Comparison of ENCODE assay signal across 8 cellular contexts in genomic region chr16:2753523-2754020, GRCh38. TPM values are rescaled to one million over a fixed set of nuclear protein-coding genes. Genes with fewer than 3 reads are reported as not detected.
DNase-seq lines count a peak whose midpoint lies in the region; ATAC-seq, FAIRE-seq and TF ChIP-seq lines count a peak whose summit lies in the region.

No MANE protein-coding gene starts in this region.

- peak overlapping the region; percentile 83 to 95 (median 85) for H3K4me3 ChIP-seq in keratinocyte (ENCODE audit: control insufficient read depth in 2 of 3, extremely low read depth in 1 of 3, insufficient read depth in 2 of 3, low read depth in 1 of 3, low read length in 3 of 3)

- peak overlapping the region; percentile 98 for H3K4me2 ChIP-seq in keratinocyte (ENCODE audit: control insufficient read depth, extremely low read depth, insufficient read depth, low read depth, low read length)

- no peaks in the 10 kb centered on the region for H3K27me3 ChIP-seq in keratinocyte (ENCODE audit: control insufficient read depth, extremely low read depth, insufficient read depth, low read length)

- dilution Hi-C loops in keratinocyte (cut with MboI; ENCODE audit: extremely low pct_ligation_motif_present, low sequenced_read_pairs): no loop called here

- peaks cover 2% of the 10 kb centered on the region for H3K9me1 ChIP-seq in keratinocyte (ENCODE audit: control insufficient read depth, extremely low read depth, insufficient read depth, low read length)

- no peaks in the 10 kb centered on the region for H3K27me3 Mint-ChIP-seq in activated T-cell treated with anti-CD3 and anti-CD28 coated beads, Interleukin-2, amount 50 U/mL, for 4 hours (ENCODE audit: low read depth)

- peak overlapping the region; percentile 95 for H3K4me3 Mint-ChIP-seq in activated T-cell treated with anti-CD3 and anti-CD28 coated beads, Interleukin-2, amount 50 U/mL, for 4 hours

- ATAC-seq in activated T-cell treated with anti-CD3 and anti-CD28 coated beads, Interleukin-2, amount 50 U/mL, for 4 hours: no peak

- FAIRE-seq in keratinocyte (lab: Jason Lieb, UNC) (no peak), HTR-8/SVneo (lab: Jason Lieb, UNC) (no peak)

- H3K36me3 Mint-ChIP-seq in activated T-cell treated with anti-CD3 and anti-CD28 coated beads, Interleukin-2, amount 50 U/mL, for 4 hours (ENCODE audit: insufficient read depth): peaks cover 47% of the 10 kb centered on the region

- peaks cover 62% of the 10 kb centered on the region for H3K79me2 ChIP-seq in keratinocyte (ENCODE audit: control insufficient read depth, insufficient read depth, low read length)

- peaks cover 6% of the 10 kb centered on the region for H3K9me3 Mint-ChIP-seq in activated T-cell treated with anti-CD3 and anti-CD28 coated beads, Interleukin-2, amount 50 U/mL, for 4 hours

- peaks cover 46% of the 10 kb centered on the region for H4K20me1 ChIP-seq in keratinocyte (ENCODE audit: control insufficient read depth, extremely low read depth, insufficient read depth, low read length)

- TF ChIP-seq CTCF in keratinocyte (optimal IDR thresholded peaks at IDR 0.05 in 1 of 3, IDR thresholded peaks at IDR 0.05 in 1 of 3, conservative IDR thresholded peaks at IDR 0.05 in 1 of 3; ENCODE audit: extremely low read depth in 1 of 3, insufficient read depth in 2 of 3, low read length in 3 of 3): peak in 1 of 3 experiments; percentile 5

- H2AFZ ChIP-seq in keratinocyte (ENCODE audit: control insufficient read depth, low read length): no peak overlapping the region

- H3K27ac ChIP-seq in keratinocyte (ENCODE audit: control insufficient read depth, insufficient read depth, low read length): peak overlapping the region; percentile 81

- H3K36me3 ChIP-seq in keratinocyte (ENCODE audit: control insufficient read depth in 2 of 2, extremely low read depth in 1 of 2, insufficient read depth in 2 of 2, low read length in 2 of 2): peaks cover 15 to 26% of the 10 kb centered on the region in 2 experiments

- no peak for DNase-seq in activated T-cell treated with anti-CD3 and anti-CD28 coated beads, Interleukin-2, amount 50 U/mL, for 4 hours
- no peak for DNase-seq in activated T-cell treated with anti-CD3 and anti-CD28 coated beads, Interleukin-2, amount 50 U/mL, for 48 hours
- DNase-seq in amniotic stem cell (lab: John Stamatoyannopoulos, UW) (peak; percentile 7), keratinocyte (ENCODE audit: low read depth, low spot score) (no peak), superior temporal gyrus (ENCODE audit: extremely low spot score) (peak; percentile 26), HTR-8/SVneo (ENCODE audit: insufficient read length, low spot score) (no peak), NCI-H1694 (lab: John Stamatoyannopoulos, UW) (no peak)
- DNase-seq in central memory CD4-positive, alpha-beta T cell: no peak

- H3K4me1 ChIP-seq in keratinocyte (ENCODE audit: control insufficient read depth, extremely low read depth, insufficient read depth, low read length): peaks cover 22% of the 10 kb centered on the region

- no peaks in the 10 kb centered on the region for H3K9me3 ChIP-seq in keratinocyte (ENCODE audit: control insufficient read depth, low read depth, low read length)

- peak overlapping the region; percentile 86 for H3K9ac ChIP-seq in keratinocyte (ENCODE audit: control insufficient read depth, extremely low read depth, insufficient read depth, low read length)

- H3K4me1 Mint-ChIP-seq in activated T-cell treated with anti-CD3 and anti-CD28 coated beads, Interleukin-2, amount 50 U/mL, for 4 hours (ENCODE audit: low read depth): peaks cover 49% of the 10 kb centered on the region

RNA-seq across cellular contexts. Expression of gene SRRM2, which starts 1.1 kb away (rescaled TPM):
- 100 to 1,000 TPM; 537 to 551 (median 548) TPM for total RNA-seq in activated T-cell treated with anti-CD3 and anti-CD28 coated beads, Interleukin-2, amount 50 U/mL, for 4 hours
- polyA plus RNA-seq in keratinocyte: 74.1 to 120 TPM (median 101 TPM) in 3 replicates
- 217 TPM for polyA plus RNA-seq in keratinocyte (2011; ENCODE audit: low read depth)
- 78.2 and 121 TPM in 2 replicates for polyA plus RNA-seq in keratinocyte (2011; cell fraction: cytosol; rRNA removed)
- 884 and 1,047 TPM in 2 replicates for polyA plus RNA-seq in keratinocyte (2011; cell fraction: nucleus; rRNA removed)
- 295 and 403 TPM in 2 replicates for polyA plus RNA-seq in keratinocyte (2012; ENCODE audit: low replicate concordance)
- 89.7 to 893 TPM (median 136 TPM) in 3 replicates for polyA minus RNA-seq in keratinocyte
- polyA minus RNA-seq in keratinocyte (2011; cell fraction: cytosol; rRNA and poly(A)+ RNA removed): 113 TPM
- polyA minus RNA-seq in keratinocyte (2011; cell fraction: nucleus; rRNA and poly(A)+ RNA removed): 211 and 325 TPM in 2 replicates

RNA-seq across cellular contexts. Expression of gene ELOB, which starts 23.5 kb away (rescaled TPM):
- total RNA-seq in activated T-cell treated with anti-CD3 and anti-CD28 coated beads, Interleukin-2, amount 50 U/mL, for 4 hours: 100 to 1,000 TPM; 223 to 320 (median 298) TPM
- polyA plus RNA-seq in keratinocyte: 150 to 593 TPM (median 235 TPM) in 3 replicates
- 204 TPM for polyA plus RNA-seq in keratinocyte (2011; ENCODE audit: low read depth)
- polyA plus RNA-seq in keratinocyte (2011; cell fraction: cytosol; rRNA removed): 166 and 381 TPM in 2 replicates
- 77.1 and 78.3 TPM in 2 replicates for polyA plus RNA-seq in keratinocyte (2011; cell fraction: nucleus; rRNA removed)
- polyA plus RNA-seq in keratinocyte (2012; ENCODE audit: low replicate concordance): 427 and 463 TPM in 2 replicates
- polyA minus RNA-seq in keratinocyte: 135 to 251 TPM (median 221 TPM) in 3 replicates
- 271 TPM for polyA minus RNA-seq in keratinocyte (2011; cell fraction: cytosol; rRNA and poly(A)+ RNA removed)
- polyA minus RNA-seq in keratinocyte (2011; cell fraction: nucleus; rRNA and poly(A)+ RNA removed): 24.4 and 30.2 TPM in 2 replicates

RNA-seq across cellular contexts. Expression of gene PRSS27, which starts 33.5 kb away (rescaled TPM):
- 1 to 10 TPM in 1 of 3 donors, under 1 TPM in 2; 0.76 to 1.2 (median 0.84) TPM for total RNA-seq in activated T-cell treated with anti-CD3 and anti-CD28 coated beads, Interleukin-2, amount 50 U/mL, for 4 hours
- 0.20 to 0.67 TPM (median 0.22 TPM) in 3 replicates for polyA plus RNA-seq in keratinocyte
- polyA plus RNA-seq in keratinocyte (2011; ENCODE audit: low read depth): 0.45 TPM
- polyA plus RNA-seq in keratinocyte (2011; cell fraction: cytosol; rRNA removed): 0.34 and 0.73 TPM in 2 replicates
- 0.73 and 1.3 TPM in 2 replicates for polyA plus RNA-seq in keratinocyte (2011; cell fraction: nucleus; rRNA removed)
- 0.29 and 1.5 TPM in 2 replicates for polyA plus RNA-seq in keratinocyte (2012; ENCODE audit: low replicate concordance)
- polyA minus RNA-seq in keratinocyte: 0.07 TPM in 1 of 3 replicates, not detected in the others
- not detected for polyA minus RNA-seq in keratinocyte (2011; cell fraction: cytosol; rRNA and poly(A)+ RNA removed)
- polyA minus RNA-seq in keratinocyte (2011; cell fraction: nucleus; rRNA and poly(A)+ RNA removed): 0.53 TPM in 1 of 2 replicates, not detected in the other

RNA-seq across cellular contexts. Expression of gene PRSS33, which starts 33.8 kb away (rescaled TPM):
- total RNA-seq in activated T-cell treated with anti-CD3 and anti-CD28 coated beads, Interleukin-2, amount 50 U/mL, for 4 hours: under 1 TPM in 2 of 3 donors, not detected in 1; 0.13 to 0.32 TPM
- not detected in 3 replicates for polyA plus RNA-seq in keratinocyte
- polyA plus RNA-seq in keratinocyte (2011; ENCODE audit: low read depth): not detected
- not detected in 2 replicates for polyA plus RNA-seq in keratinocyte (2011; cell fraction: cytosol; rRNA removed)
- not detected in 2 replicates for polyA plus RNA-seq in keratinocyte (2011; cell fraction: nucleus; rRNA removed)
- not detected in 2 replicates for polyA plus RNA-seq in keratinocyte (2012; ENCODE audit: low replicate concordance)
- not detected in 3 replicates for polyA minus RNA-seq in keratinocyte
- not detected for polyA minus RNA-seq in keratinocyte (2011; cell fraction: cytosol; rRNA and poly(A)+ RNA removed)
- polyA minus RNA-seq in keratinocyte (2011; cell fraction: nucleus; rRNA and poly(A)+ RNA removed): not detected in 2 replicates

RNA-seq across cellular contexts. Expression of gene PRSS41, which starts 44.7 kb away (rescaled TPM):
- total RNA-seq in activated T-cell treated with anti-CD3 and anti-CD28 coated beads, Interleukin-2, amount 50 U/mL, for 4 hours: not detected
- polyA plus RNA-seq in keratinocyte: not detected in 3 replicates
- not detected for polyA plus RNA-seq in keratinocyte (2011; ENCODE audit: low read depth)
- not detected in 2 replicates for polyA plus RNA-seq in keratinocyte (2011; cell fraction: cytosol; rRNA removed)
- not detected in 2 replicates for polyA plus RNA-seq in keratinocyte (2011; cell fraction: nucleus; rRNA removed)
- polyA plus RNA-seq in keratinocyte (2012; ENCODE audit: low replicate concordance): not detected in 2 replicates
- not detected in 3 replicates for polyA minus RNA-seq in keratinocyte
- not detected for polyA minus RNA-seq in keratinocyte (2011; cell fraction: cytosol; rRNA and poly(A)+ RNA removed)
- not detected in 2 replicates for polyA minus RNA-seq in keratinocyte (2011; cell fraction: nucleus; rRNA and poly(A)+ RNA removed)

Comparison
In these comparisons a context has a peak if more than half of its experiments do, and no peak if none do; other contexts are left out.
1. DNase-seq: peak in amniotic stem cell (single experiment) and superior temporal gyrus (single experiment); none in activated T-cell treated with anti-CD3 and anti-CD28 coated beads, Interleukin-2, amount 50 U/mL, for 4 hours (single experiment), activated T-cell treated with anti-CD3 and anti-CD28 coated beads, Interleukin-2, amount 50 U/mL, for 48 hours (0 of 2), keratinocyte (single experiment), HTR-8/SVneo (single experiment), central memory CD4-positive, alpha-beta T cell (single experiment) and NCI-H1694 (single experiment).